In the genomic region with DNA sequence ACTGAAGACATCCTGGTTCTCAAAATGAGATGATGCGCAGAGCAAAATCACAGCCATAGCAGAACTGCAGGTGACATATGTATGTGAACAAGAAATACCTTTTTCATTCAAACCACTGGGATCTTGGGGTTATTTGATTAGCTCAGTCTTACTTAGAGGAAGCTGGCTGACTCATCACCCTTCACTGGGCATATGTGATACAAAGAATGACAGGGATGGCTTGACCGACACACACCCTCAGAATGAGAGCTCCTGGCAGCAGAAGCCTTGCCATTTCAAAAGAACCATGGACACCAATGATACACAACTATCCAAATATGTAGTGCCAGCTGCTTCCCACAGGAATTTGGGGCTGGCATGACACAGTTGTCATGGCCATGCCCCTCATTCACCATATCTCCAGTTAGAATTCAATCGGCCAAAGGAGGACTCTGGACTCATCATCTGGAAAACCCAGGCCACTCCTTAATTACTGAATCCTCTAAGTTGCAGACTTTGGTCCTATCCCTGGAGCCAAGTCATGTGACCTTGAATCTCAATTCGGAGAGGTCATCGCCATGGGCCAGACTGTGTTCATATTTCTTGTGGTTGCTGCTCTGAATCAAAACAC, we compare ENCODE assay signal across 20 cellular contexts.
DNase-seq lines count a peak whose midpoint lies in the region; ATAC-seq, FAIRE-seq and TF ChIP-seq lines count a peak whose summit lies in the region.
"Had no signal": no experiment of that assay in that cellular context is flagged by ENCODE, and none has a peak within 500 bp of the region (broad histone marks: within the 10 kb centered on the region; RNA-seq: fewer than 3 reads in every experiment).

No MANE protein-coding gene starts in this region.

- FAIRE-seq in bronchial epithelial cell (lab: Jason Lieb, UNC): no peak
- FAIRE-seq: GM12891, pancreas had no signal

- ATAC-seq in GM21367 (IDR thresholded peaks at IDR 0.05; ENCODE audit: unreplicated experiment): no peak
- ATAC-seq: pancreas; stimulated activated naive CD8-positive, alpha-beta T cell treated with anti-CD3 and anti-CD28 coated beads, Interleukin-15, amount 100 ng/mL, for 72 hours had no signal

- H3K27me3 ChIP-seq in bronchial epithelial cell (ENCODE audit: control insufficient read depth, insufficient read depth, low read length) (no peaks in the 10 kb centered on the region), osteoblast (ENCODE audit: insufficient read depth, low read length) (no peaks in the 10 kb centered on the region)
- H3K27me3 ChIP-seq: BLaER1 treated with 17β-estradiol and CSF1 and Interleukin-3, amounts not matched to agents 10 nM and 100 nM; pancreas; uterus had no signal

- DNase-seq in GM04503 (ENCODE audit: low read depth): peak; percentile 17
- peak; percentile 5 for DNase-seq in NCI-H226
- DNase-seq in bronchial epithelial cell (ENCODE audit: low read depth): peak; percentile 51
- DNase-seq in non-pigmented ciliary epithelial cell (ENCODE audit: low read depth): peak; percentile 4
- DNase-seq in stimulated activated CD4-positive, alpha-beta T cell treated with anti-CD3 and anti-CD28 coated beads, Interleukin-4, amount 100 ng/mL, for 24 hours: no peak
- DNase-seq in osteoblast (ENCODE audit: insufficient read length, low spot score, missing footprints): no peak
- DNase-seq in anterior cingulate cortex (lab: John Stamatoyannopoulos, UW): no peak
- DNase-seq: activated CD4-positive, alpha-beta T cell treated with anti-CD3 and anti-CD28 coated beads for 1 hour; activated CD8-positive, alpha-beta memory T cell treated with anti-CD3 and anti-CD28 coated beads, Interleukin-2, amount 50 U/mL, for 48 hours; activated naive CD4-positive, alpha-beta T cell treated with anti-CD3 and anti-CD28 coated beads, Interleukin-2, amount 10 ng/mL, durations not matched to agents 7 days and 5 days; endodermal cell; kidney glomerular epithelial cell; NCI-H2029; pancreas; Right ventricle myocardium superior; stimulated activated naive CD8-positive, alpha-beta T cell treated with anti-CD3 and anti-CD28 coated beads, Interleukin-15, amount 100 ng/mL, for 72 hours; uterus had no signal

- H4K20me1 ChIP-seq in osteoblast (ENCODE audit: insufficient read depth, low read length): no peaks in the 10 kb centered on the region
- H4K20me1 ChIP-seq: BLaER1 treated with 17β-estradiol and CSF1 and Interleukin-3, amounts not matched to agents 10 nM and 100 nM had no signal

- no peak overlapping the region for H3K27ac ChIP-seq in osteoblast (ENCODE audit: low read depth, low read length)
- H3K27ac ChIP-seq: BLaER1 treated with 17β-estradiol and CSF1 and Interleukin-3, amounts not matched to agents 10 nM and 100 nM; pancreas; uterus had no signal

- H3K9me3 ChIP-seq in osteoblast (ENCODE audit: low read depth, low read length): no peaks in the 10 kb centered on the region
- H3K9me3 ChIP-seq: BLaER1 treated with 17β-estradiol and CSF1 and Interleukin-3, amounts not matched to agents 10 nM and 100 nM; pancreas; uterus had no signal

- no peak overlapping the region for H2AFZ ChIP-seq in osteoblast (ENCODE audit: low read length)

- H3K4me3 ChIP-seq in bronchial epithelial cell (ENCODE audit: low read depth, low read length): no peak overlapping the region
- H3K4me3 ChIP-seq in osteoblast (ENCODE audit: insufficient read depth, low read length): no peak overlapping the region
- H3K4me3 ChIP-seq: BLaER1 treated with 17β-estradiol and CSF1 and Interleukin-3, amounts not matched to agents 10 nM and 100 nM; pancreas; uterus had no signal

- TF ChIP-seq CTCF in bronchial epithelial cell (IDR thresholded peaks at IDR 0.05; ENCODE audit: insufficient read depth, low read length, severe bottlenecking): no peak
- no peak for TF ChIP-seq CTCF in osteoblast (IDR thresholded peaks at IDR 0.05; ENCODE audit: extremely low read depth, low read depth, low read length)

- H3K79me2 ChIP-seq in osteoblast (ENCODE audit: insufficient read depth, low read length): no peaks in the 10 kb centered on the region

- H3K36me3 ChIP-seq in bronchial epithelial cell (ENCODE audit: control insufficient read depth, insufficient read depth, low read length) (no peaks in the 10 kb centered on the region), osteoblast (ENCODE audit: insufficient read depth, low read length) (no peaks in the 10 kb centered on the region)
- H3K36me3 ChIP-seq: BLaER1 treated with 17β-estradiol and CSF1 and Interleukin-3, amounts not matched to agents 10 nM and 100 nM; pancreas; uterus had no signal

- no peak overlapping the region for H3K4me2 ChIP-seq in osteoblast (ENCODE audit: insufficient read depth, low read length)
- H3K4me2 ChIP-seq: BLaER1 treated with 17β-estradiol and CSF1 and Interleukin-3, amounts not matched to agents 10 nM and 100 nM had no signal

- peaks cover 4% of the 10 kb centered on the region for H3K4me1 ChIP-seq in osteoblast (ENCODE audit: insufficient read depth, low read length)
- H3K4me1 ChIP-seq: pancreas, uterus had no signal

Comparison
In these comparisons a context has a peak if more than half of its experiments do, and no peak if none do; other contexts are left out.
1. DNase-seq: peak in GM04503 (single experiment), NCI-H226 (single experiment), bronchial epithelial cell (single experiment) and non-pigmented ciliary epithelial cell (single experiment); none in stimulated activated CD4-positive, alpha-beta T cell treated with anti-CD3 and anti-CD28 coated beads, Interleukin-4, amount 100 ng/mL, for 24 hours (single experiment), osteoblast (single experiment) and anterior cingulate cortex (0 of 58).